In the genomic region with DNA sequence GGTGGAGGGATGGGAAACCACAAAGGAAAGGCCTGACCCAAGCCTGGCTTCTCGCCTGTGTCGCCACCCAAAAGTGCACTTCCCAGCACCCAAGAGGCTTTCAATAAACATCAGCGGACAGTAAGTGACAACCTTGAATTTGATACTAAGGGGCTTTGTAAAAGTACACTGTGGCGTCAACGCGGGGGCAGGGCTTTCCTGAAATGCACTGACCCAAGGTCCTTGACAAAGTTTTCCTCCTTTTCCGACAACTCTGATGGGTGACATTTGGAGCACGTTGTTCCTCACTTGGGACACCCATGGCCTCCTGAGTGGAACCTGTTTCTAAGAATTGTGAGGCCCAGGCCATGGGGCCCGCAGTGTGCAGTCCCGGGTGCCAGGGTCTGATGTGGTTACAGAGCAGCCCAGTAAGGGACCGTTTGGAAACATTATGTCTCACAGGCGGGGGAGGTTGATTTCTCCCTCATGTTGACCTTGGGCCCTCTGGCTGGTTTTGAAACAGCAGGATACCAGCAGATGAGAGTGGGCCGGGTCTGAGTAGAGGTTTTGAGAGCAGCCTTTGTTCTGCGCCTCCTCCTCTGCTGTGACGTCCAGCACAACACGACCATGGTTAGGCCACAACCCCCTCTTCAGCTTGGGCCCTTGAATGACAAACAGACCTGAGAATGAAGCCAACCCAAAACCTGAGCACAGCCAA, we compare ENCODE assay signal across 1 cellular context.
TF ChIP-seq lines count a peak whose summit lies in the region.

No MANE protein-coding gene starts in this region.

TF ChIP-seq in HepG2, 621 proteins besides CTCF, POLR2A, EP300 and RAD21 (continued from another document and continues in another):
- TF ChIP-seq, protein P1, sequence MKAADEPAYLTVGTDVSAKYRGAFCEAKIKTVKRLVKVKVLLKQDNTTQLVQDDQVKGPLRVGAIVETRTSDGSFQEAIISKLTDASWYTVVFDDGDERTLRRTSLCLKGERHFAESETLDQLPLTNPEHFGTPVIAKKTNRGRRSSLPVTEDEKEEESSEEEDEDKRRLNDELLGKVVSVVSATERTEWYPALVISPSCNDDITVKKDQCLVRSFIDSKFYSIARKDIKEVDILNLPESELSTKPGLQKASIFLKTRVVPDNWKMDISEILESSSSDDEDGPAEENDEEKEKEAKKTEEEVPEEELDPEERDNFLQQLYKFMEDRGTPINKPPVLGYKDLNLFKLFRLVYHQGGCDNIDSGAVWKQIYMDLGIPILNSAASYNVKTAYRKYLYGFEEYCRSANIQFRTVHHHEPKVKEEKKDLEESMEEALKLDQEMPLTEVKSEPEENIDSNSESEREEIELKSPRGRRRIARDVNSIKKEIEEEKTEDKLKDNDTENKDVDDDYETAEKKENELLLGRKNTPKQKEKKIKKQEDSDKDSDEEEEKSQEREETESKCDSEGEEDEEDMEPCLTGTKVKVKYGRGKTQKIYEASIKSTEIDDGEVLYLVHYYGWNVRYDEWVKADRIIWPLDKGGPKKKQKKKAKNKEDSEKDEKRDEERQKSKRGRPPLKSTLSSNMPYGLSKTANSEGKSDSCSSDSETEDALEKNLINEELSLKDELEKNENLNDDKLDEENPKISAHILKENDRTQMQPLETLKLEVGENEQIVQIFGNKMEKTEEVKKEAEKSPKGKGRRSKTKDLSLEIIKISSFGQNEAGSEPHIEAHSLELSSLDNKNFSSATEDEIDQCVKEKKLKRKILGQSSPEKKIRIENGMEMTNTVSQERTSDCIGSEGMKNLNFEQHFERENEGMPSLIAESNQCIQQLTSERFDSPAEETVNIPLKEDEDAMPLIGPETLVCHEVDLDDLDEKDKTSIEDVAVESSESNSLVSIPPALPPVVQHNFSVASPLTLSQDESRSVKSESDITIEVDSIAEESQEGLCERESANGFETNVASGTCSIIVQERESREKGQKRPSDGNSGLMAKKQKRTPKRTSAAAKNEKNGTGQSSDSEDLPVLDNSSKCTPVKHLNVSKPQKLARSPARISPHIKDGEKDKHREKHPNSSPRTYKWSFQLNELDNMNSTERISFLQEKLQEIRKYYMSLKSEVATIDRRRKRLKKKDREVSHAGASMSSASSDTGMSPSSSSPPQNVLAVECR (CRISPR knock-in tag; IDR thresholded peaks at IDR 0.05; ENCODE audit: borderline replicate concordance): peak; percentile 62; the same call in 1 of the 2 replicates
- TF ChIP-seq ZNF678 (CRISPR knock-in tag; IDR thresholded peaks at IDR 0.05) (no peak), RFX3 (CRISPR knock-in tag; IDR thresholded peaks at IDR 0.05) (no peak), KMT2A (CRISPR knock-in tag; IDR thresholded peaks at IDR 0.05) (no peak), TBL1XR1 (IDR thresholded peaks at IDR 0.05; ENCODE audit: borderline replicate concordance, low read length, partially characterized antibody) (no peak), FOXM1 (CRISPR knock-in tag; IDR thresholded peaks at IDR 0.05) (no peak), RBAK (CRISPR knock-in tag; IDR thresholded peaks at IDR 0.05) (no peak), ZNF235 (CRISPR knock-in tag; IDR thresholded peaks at IDR 0.05; ENCODE audit: borderline replicate concordance) (peak; percentile 51; the same call in 1 of the 2 replicates), HOXD1 (CRISPR knock-in tag; IDR thresholded peaks at IDR 0.05) (no peak), ZFP36L1 (CRISPR knock-in tag; IDR thresholded peaks at IDR 0.05) (no peak), NFIB (CRISPR knock-in tag; IDR thresholded peaks at IDR 0.05; ENCODE audit: borderline replicate concordance) (no peak), HDAC1 (CRISPR knock-in tag; IDR thresholded peaks at IDR 0.05) (peak; percentile 61; the same call in 1 of the 2 replicates), ZNF788 (CRISPR knock-in tag; IDR thresholded peaks at IDR 0.05; ENCODE audit: borderline replicate concordance) (peak; percentile 51; the same call in 1 of the 2 replicates), ARNTL (CRISPR knock-in tag; IDR thresholded peaks at IDR 0.05) (peak; percentile 54; the same call in 1 of the 2 replicates), POLR2AphosphoS5 (IDR thresholded peaks at IDR 0.05; ENCODE audit: low read depth, low read length) (peak; percentile 45; the same call in 1 of the 2 replicates), ZNF20 (CRISPR knock-in tag; IDR thresholded peaks at IDR 0.05) (no peak), KLF15 (CRISPR knock-in tag; IDR thresholded peaks at IDR 0.05; ENCODE audit: borderline replicate concordance) (no peak), ZNF451 (CRISPR knock-in tag; IDR thresholded peaks at IDR 0.05) (no peak), ZNF781 (CRISPR knock-in tag; IDR thresholded peaks at IDR 0.05; ENCODE audit: borderline replicate concordance, not compliant biosample characterization) (no peak), FOXK2 (IDR thresholded peaks at IDR 0.05) (peak; percentile 60; the same call in 1 of the 2 replicates), NRL (CRISPR knock-in tag; IDR thresholded peaks at IDR 0.05; ENCODE audit: borderline replicate concordance) (peak; percentile 65; the same call in 1 of the 2 replicates), ZNF746 (CRISPR knock-in tag; IDR thresholded peaks at IDR 0.05) (peak; percentile 66), NFATC3 (CRISPR knock-in tag; IDR thresholded peaks at IDR 0.05) (no peak), TP53 (CRISPR knock-in tag; conservative IDR thresholded peaks at IDR 0.05) (no peak), ZSCAN29 (CRISPR knock-in tag; conservative IDR thresholded peaks at IDR 0.05) (no peak; the same call in 1 of the 2 replicates), RBM22 (optimal IDR thresholded peaks at IDR 0.05; ENCODE audit: low read length) (no peak), ZNF589 (CRISPR knock-in tag; conservative IDR thresholded peaks at IDR 0.05) (no peak), ZFP82 (CRISPR knock-in tag; IDR thresholded peaks at IDR 0.05; ENCODE audit: borderline replicate concordance) (no peak), REPIN1 (CRISPR knock-in tag; IDR thresholded peaks at IDR 0.05; ENCODE audit: borderline replicate concordance, low read depth) (0 out of 2 replicates have a peak, but pooled peaks have one; percentile 14), STAT5B (CRISPR knock-in tag; IDR thresholded peaks at IDR 0.05) (no peak), ZFP62 (CRISPR knock-in tag; IDR thresholded peaks at IDR 0.05) (no peak), SNRNP70 (IDR thresholded peaks at IDR 0.05; ENCODE audit: low read depth, low read length) (no peak), CBX2 (IDR thresholded peaks at IDR 0.05; ENCODE audit: low read depth, low read length) (no peak), CBX2 (CRISPR knock-in tag; IDR thresholded peaks at IDR 0.05; ENCODE audit: low read depth) (no peak), MXI1 (IDR thresholded peaks at IDR 0.05; ENCODE audit: borderline replicate concordance, low read depth, low read length) (peak; percentile 27; the same call in 1 of the 3 replicates), SSRP1 (CRISPR knock-in tag; IDR thresholded peaks at IDR 0.05) (no peak), TCF12 (IDR thresholded peaks at IDR 0.05) (no peak), TCF12 (CRISPR knock-in tag; IDR thresholded peaks at IDR 0.05) (no peak), ZNF543 (CRISPR knock-in tag; IDR thresholded peaks at IDR 0.05) (peak; percentile 57; the same call in 1 of the 2 replicates), RARA (CRISPR knock-in tag; IDR thresholded peaks at IDR 0.05) (peak; percentile 63), FOXA3 (CRISPR knock-in tag; IDR thresholded peaks at IDR 0.05) (peak; percentile 84), SNAPC2 (CRISPR knock-in tag; IDR thresholded peaks at IDR 0.05) (peak; percentile 66; the same call in 1 of the 2 replicates), ZNF256 (CRISPR knock-in tag; conservative IDR thresholded peaks at IDR 0.05) (no peak)
- TF ChIP-seq, protein P2, sequence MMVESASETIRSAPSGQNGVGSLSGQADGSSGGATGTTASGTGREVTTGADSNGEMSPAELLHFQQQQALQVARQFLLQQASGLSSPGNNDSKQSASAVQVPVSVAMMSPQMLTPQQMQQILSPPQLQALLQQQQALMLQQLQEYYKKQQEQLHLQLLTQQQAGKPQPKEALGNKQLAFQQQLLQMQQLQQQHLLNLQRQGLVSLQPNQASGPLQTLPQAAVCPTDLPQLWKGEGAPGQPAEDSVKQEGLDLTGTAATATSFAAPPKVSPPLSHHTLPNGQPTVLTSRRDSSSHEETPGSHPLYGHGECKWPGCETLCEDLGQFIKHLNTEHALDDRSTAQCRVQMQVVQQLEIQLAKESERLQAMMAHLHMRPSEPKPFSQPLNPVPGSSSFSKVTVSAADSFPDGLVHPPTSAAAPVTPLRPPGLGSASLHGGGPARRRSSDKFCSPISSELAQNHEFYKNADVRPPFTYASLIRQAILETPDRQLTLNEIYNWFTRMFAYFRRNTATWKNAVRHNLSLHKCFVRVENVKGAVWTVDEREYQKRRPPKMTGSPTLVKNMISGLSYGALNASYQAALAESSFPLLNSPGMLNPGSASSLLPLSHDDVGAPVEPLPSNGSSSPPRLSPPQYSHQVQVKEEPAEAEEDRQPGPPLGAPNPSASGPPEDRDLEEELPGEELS (CRISPR knock-in tag; IDR thresholded peaks at IDR 0.05): peak; percentile 71
- TF ChIP-seq, protein P3, sequence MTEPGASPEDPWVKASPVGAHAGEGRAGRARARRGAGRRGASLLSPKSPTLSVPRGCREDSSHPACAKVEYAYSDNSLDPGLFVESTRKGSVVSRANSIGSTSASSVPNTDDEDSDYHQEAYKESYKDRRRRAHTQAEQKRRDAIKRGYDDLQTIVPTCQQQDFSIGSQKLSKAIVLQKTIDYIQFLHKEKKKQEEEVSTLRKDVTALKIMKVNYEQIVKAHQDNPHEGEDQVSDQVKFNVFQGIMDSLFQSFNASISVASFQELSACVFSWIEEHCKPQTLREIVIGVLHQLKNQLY (CRISPR knock-in tag; IDR thresholded peaks at IDR 0.05): no peak
- TF ChIP-seq, protein P4, sequence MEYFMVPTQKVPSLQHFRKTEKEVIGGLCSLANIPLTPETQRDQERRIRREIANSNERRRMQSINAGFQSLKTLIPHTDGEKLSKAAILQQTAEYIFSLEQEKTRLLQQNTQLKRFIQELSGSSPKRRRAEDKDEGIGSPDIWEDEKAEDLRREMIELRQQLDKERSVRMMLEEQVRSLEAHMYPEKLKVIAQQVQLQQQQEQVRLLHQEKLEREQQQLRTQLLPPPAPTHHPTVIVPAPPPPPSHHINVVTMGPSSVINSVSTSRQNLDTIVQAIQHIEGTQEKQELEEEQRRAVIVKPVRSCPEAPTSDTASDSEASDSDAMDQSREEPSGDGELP (IDR thresholded peaks at IDR 0.05; ENCODE audit: borderline replicate concordance, low read depth): peak; percentile 44; the same call in 1 of the 2 replicates
- TF ChIP-seq, protein P5, sequence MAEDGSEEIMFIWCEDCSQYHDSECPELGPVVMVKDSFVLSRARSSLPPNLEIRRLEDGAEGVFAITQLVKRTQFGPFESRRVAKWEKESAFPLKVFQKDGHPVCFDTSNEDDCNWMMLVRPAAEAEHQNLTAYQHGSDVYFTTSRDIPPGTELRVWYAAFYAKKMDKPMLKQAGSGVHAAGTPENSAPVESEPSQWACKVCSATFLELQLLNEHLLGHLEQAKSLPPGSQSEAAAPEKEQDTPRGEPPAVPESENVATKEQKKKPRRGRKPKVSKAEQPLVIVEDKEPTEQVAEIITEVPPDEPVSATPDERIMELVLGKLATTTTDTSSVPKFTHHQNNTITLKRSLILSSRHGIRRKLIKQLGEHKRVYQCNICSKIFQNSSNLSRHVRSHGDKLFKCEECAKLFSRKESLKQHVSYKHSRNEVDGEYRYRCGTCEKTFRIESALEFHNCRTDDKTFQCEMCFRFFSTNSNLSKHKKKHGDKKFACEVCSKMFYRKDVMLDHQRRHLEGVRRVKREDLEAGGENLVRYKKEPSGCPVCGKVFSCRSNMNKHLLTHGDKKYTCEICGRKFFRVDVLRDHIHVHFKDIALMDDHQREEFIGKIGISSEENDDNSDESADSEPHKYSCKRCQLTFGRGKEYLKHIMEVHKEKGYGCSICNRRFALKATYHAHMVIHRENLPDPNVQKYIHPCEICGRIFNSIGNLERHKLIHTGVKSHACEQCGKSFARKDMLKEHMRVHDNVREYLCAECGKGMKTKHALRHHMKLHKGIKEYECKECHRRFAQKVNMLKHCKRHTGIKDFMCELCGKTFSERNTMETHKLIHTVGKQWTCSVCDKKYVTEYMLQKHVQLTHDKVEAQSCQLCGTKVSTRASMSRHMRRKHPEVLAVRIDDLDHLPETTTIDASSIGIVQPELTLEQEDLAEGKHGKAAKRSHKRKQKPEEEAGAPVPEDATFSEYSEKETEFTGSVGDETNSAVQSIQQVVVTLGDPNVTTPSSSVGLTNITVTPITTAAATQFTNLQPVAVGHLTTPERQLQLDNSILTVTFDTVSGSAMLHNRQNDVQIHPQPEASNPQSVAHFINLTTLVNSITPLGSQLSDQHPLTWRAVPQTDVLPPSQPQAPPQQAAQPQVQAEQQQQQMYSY (CRISPR knock-in tag; IDR thresholded peaks at IDR 0.05): no peak
- TF ChIP-seq, protein P6, sequence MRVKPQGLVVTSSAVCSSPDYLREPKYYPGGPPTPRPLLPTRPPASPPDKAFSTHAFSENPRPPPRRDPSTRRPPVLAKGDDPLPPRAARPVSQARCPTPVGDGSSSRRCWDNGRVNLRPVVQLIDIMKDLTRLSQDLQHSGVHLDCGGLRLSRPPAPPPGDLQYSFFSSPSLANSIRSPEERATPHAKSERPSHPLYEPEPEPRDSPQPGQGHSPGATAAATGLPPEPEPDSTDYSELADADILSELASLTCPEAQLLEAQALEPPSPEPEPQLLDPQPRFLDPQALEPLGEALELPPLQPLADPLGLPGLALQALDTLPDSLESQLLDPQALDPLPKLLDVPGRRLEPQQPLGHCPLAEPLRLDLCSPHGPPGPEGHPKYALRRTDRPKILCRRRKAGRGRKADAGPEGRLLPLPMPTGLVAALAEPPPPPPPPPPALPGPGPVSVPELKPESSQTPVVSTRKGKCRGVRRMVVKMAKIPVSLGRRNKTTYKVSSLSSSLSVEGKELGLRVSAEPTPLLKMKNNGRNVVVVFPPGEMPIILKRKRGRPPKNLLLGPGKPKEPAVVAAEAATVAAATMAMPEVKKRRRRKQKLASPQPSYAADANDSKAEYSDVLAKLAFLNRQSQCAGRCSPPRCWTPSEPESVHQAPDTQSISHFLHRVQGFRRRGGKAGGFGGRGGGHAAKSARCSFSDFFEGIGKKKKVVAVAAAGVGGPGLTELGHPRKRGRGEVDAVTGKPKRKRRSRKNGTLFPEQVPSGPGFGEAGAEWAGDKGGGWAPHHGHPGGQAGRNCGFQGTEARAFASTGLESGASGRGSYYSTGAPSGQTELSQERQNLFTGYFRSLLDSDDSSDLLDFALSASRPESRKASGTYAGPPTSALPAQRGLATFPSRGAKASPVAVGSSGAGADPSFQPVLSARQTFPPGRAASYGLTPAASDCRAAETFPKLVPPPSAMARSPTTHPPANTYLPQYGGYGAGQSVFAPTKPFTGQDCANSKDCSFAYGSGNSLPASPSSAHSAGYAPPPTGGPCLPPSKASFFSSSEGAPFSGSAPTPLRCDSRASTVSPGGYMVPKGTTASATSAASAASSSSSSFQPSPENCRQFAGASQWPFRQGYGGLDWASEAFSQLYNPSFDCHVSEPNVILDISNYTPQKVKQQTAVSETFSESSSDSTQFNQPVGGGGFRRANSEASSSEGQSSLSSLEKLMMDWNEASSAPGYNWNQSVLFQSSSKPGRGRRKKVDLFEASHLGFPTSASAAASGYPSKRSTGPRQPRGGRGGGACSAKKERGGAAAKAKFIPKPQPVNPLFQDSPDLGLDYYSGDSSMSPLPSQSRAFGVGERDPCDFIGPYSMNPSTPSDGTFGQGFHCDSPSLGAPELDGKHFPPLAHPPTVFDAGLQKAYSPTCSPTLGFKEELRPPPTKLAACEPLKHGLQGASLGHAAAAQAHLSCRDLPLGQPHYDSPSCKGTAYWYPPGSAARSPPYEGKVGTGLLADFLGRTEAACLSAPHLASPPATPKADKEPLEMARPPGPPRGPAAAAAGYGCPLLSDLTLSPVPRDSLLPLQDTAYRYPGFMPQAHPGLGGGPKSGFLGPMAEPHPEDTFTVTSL (CRISPR knock-in tag; IDR thresholded peaks at IDR 0.05; ENCODE audit: borderline replicate concordance): peak; percentile 67; the same call in 1 of the 2 replicates
